1 cellular context compared by ENCODE assay signal in the genomic region with DNA sequence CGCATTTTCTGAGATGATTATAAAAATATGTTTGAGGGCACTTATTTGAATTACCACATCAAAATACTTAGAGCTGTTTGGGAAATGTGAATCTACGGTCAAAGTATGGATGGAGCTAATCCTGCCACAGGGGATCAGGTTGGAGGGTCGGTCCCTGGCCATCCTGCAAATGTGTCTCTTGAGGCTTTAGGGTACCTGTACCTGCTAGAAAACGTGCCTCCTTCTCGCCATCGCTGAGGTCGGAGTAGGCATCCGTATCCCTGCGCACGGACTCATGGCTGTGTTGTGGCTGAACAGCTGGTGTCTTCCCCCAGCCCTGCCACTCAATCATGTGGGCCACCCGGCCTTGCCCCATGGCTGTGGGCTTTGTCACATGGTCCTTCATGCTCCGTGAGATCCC.
A peak's percentile ranks its signal among the peaks of the same experiment; 100 is the strongest.
TF ChIP-seq lines count a peak whose summit lies in the region.

No MANE protein-coding gene starts in this region.

TF ChIP-seq in HepG2, 621 proteins besides CTCF, POLR2A, EP300 and RAD21:
- TF ChIP-seq, protein P1, sequence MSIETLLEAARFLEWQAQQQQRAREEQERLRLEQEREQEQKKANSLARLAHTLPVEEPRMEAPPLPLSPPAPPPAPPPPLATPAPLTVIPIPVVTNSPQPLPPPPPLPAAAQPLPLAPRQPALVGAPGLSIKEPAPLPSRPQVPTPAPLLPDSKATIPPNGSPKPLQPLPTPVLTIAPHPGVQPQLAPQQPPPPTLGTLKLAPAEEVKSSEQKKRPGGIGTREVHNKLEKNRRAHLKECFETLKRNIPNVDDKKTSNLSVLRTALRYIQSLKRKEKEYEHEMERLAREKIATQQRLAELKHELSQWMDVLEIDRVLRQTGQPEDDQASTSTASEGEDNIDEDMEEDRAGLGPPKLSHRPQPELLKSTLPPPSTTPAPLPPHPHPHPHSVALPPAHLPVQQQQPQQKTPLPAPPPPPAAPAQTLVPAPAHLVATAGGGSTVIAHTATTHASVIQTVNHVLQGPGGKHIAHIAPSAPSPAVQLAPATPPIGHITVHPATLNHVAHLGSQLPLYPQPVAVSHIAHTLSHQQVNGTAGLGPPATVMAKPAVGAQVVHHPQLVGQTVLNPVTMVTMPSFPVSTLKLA (IDR thresholded peaks at IDR 0.05), result peak; percentile 18; the same call in 1 of the 2 replicates
- no peak for TF ChIP-seq ZBTB8A (CRISPR knock-in tag; IDR thresholded peaks at IDR 0.05; ENCODE audit: borderline replicate concordance, low read depth)
